12 cellular contexts compared by ENCODE assay signal in the genomic region with DNA sequence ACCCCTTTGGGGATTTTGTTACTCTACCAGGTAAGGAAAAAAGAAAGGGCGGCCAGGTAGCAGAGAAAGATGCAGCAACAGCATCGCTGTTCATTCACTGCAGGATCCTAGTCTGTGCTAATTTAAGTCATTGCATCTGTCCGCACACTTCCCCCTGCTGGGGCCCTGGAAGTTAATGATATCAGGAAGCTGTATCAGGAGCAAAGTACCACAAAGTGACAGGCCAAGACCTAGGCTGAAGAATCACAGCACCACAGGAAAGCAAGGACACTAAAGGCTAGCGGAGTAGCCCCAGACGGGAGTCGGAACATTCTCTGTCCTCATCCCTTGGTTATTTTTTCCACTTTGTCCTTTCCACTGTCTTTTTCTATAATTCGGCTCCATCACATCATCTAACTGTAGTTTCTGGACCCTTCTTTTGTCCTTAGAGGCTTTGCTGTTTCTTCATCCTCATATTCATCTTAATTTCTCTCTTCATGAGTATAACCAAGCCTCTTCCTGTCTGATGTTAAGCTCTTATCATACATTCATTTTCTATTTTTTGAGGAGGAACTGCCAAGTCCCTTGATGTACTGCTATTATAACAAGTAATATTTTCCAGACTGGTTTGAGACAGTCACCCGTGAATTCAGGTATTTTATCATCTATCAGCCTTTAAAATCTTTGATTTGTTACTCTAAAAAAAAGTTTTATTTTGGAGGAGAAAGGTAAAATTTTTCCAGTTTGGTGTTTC. TPM values are rescaled to one million over a fixed set of nuclear protein-coding genes. Genes with fewer than 3 reads are reported as not detected.
DNase-seq lines count a peak whose midpoint lies in the region; ATAC-seq and TF ChIP-seq lines count a peak whose summit lies in the region.
"Had no signal": no experiment of that assay in that cellular context is flagged by ENCODE, and none has a peak within 500 bp of the region (broad histone marks: within the 10 kb centered on the region; RNA-seq: fewer than 3 reads in every experiment).

No MANE protein-coding gene starts in this region.

- peak in 2 of 4 experiments; percentile 27 to 54 for ATAC-seq in T-cell (replicated peaks in 1 of 4)

- no peak overlapping the region for H2AK5ac ChIP-seq in H9 (ENCODE audit: insufficient read length, low read length)

- H3K9me3 ChIP-seq in H9 (ENCODE audit: control insufficient read depth, low read depth, low read length) (no peaks in the 10 kb centered on the region), hepatocyte (ENCODE audit: low read depth) (no peaks in the 10 kb centered on the region), skeletal muscle tissue (ENCODE audit: control insufficient read depth in 3 of 3, low read length in 3 of 3) (no peaks in the 10 kb centered on the region)
- H3K9me3 ChIP-seq: uterus had no signal

- no peak overlapping the region for H3K9ac ChIP-seq in H9 (ENCODE audit: extremely low read depth, insufficient read length, low read length)
- peak overlapping the region in 2 of 3 donors; percentile 36 to 43 for H3K9ac ChIP-seq in skeletal muscle tissue (ENCODE audit: low read depth in 1 of 3, low read length in 3 of 3)
- H3K9ac ChIP-seq: GM23248 had no signal

- H3K4me2 ChIP-seq in H9 (ENCODE audit: insufficient read depth, insufficient read length, low read length), result no peak overlapping the region
- H3K4me2 ChIP-seq in hepatocyte, result peak overlapping the region; percentile 57

- H3K79me2 ChIP-seq in H9 (ENCODE audit: insufficient read depth, low read length), result no peaks in the 10 kb centered on the region; the same call in 1 of the 2 replicates
- peaks cover 73% of the 10 kb centered on the region for H3K79me2 ChIP-seq in hepatocyte

- H4K20me1 ChIP-seq in H9 (ENCODE audit: control insufficient read depth, insufficient read depth, insufficient read length), result no peaks in the 10 kb centered on the region
- no peaks in the 10 kb centered on the region for H4K20me1 ChIP-seq in hepatocyte (ENCODE audit: insufficient read depth, poor library complexity, severe bottlenecking)

- H3K56ac ChIP-seq in H9 (ENCODE audit: insufficient read length, low read depth, low read length), result no peak overlapping the region

- no peak overlapping the region for H3K23ac ChIP-seq in H9 (ENCODE audit: insufficient read length, low read depth, low read length)

- CTCF ChIA-PET in T-cell (lab: Charles Lee), result no interaction called here

- H3K4me3 ChIP-seq in hepatocyte (no peak overlapping the region), skeletal muscle tissue (ENCODE audit: low read length in 3 of 3) (peak overlapping the region in 1 of 3 donors; percentile 5)
- H3K4me3 ChIP-seq: GM23248, uterus had no signal

- H2BK12ac ChIP-seq in H9 (ENCODE audit: insufficient read length, low read depth, low read length), result no peak overlapping the region

- H3K36me3 Mint-ChIP-seq in H9 (ENCODE audit: insufficient read depth in 1 of 3, low read depth in 3 of 3) (peaks cover 0 to 13% (median 10%) of the 10 kb centered on the region in 3 experiments; a peak in 5 of 7 replicates), T-cell (peaks cover 12% of the 10 kb centered on the region)

- peaks cover 4% of the 10 kb centered on the region for H3K79me1 ChIP-seq in H9 (ENCODE audit: insufficient read depth, low read depth, low read length, poor library complexity, severe bottlenecking)

- H3K27me3 Mint-ChIP-seq in H9 (ENCODE audit: low read depth) (no peaks in the 10 kb centered on the region), T-cell (no peaks in the 10 kb centered on the region)

- H3K4me3 Mint-ChIP-seq in H9 (no peak overlapping the region), T-cell (no peak overlapping the region)
- H3K4me3 Mint-ChIP-seq: neural crest cell had no signal

- H4K5ac ChIP-seq in H9 (ENCODE audit: insufficient read length, low read depth, low read length), result no peak overlapping the region

- no peaks in the 10 kb centered on the region for H3K36me3 ChIP-seq in hepatocyte (replicated peaks; ENCODE audit: insufficient read depth, low read depth)
- no peaks in the 10 kb centered on the region for H3K36me3 ChIP-seq in skeletal muscle tissue (ENCODE audit: control insufficient read depth in 3 of 3, insufficient read depth in 3 of 3, low read length in 3 of 3)
- H3K36me3 ChIP-seq: uterus had no signal

- H3K4ac ChIP-seq in H9 (ENCODE audit: low read depth, low read length), result no peak overlapping the region

- peaks cover 28 to 32% of the 10 kb centered on the region in 2 experiments for H3K4me1 Mint-ChIP-seq in H9
- peaks cover 25 to 53% (median 49%) of the 10 kb centered on the region in 3 donors for H3K4me1 Mint-ChIP-seq in T-cell

- H3T11ph ChIP-seq in H9 (ENCODE audit: low read length), result no peak overlapping the region

- H2BK20ac ChIP-seq in H9 (ENCODE audit: low read depth, low read length, poor library complexity, severe bottlenecking), result no peak overlapping the region

- no peaks in the 10 kb centered on the region for H3K27me3 ChIP-seq in H9 (ENCODE audit: insufficient read depth, low read length)
- no peaks in the 10 kb centered on the region for H3K27me3 ChIP-seq in hepatocyte
- H3K27me3 ChIP-seq in skeletal muscle tissue (ENCODE audit: control insufficient read depth in 3 of 3, insufficient read depth in 3 of 3, low read length in 3 of 3), result no peaks in the 10 kb centered on the region
- H3K27me3 ChIP-seq: uterus had no signal

- H2BK15ac ChIP-seq in H9 (ENCODE audit: low read depth, low read length), result no peak overlapping the region

- POLR2A ChIA-PET in T-cell (lab: Charles Lee), result interaction anchor here in 1 of 2 donors (0.5 kb wide), 1 partner anchor 523 kb away, joined by 5 read pairs; no protein-coding TSS in a partner anchor

- H2BK120ac ChIP-seq in H9 (ENCODE audit: low read depth, low read length, poor library complexity, severe bottlenecking), result no peak overlapping the region

- H3K18ac ChIP-seq in H9 (ENCODE audit: insufficient read length, low read depth, low read length), result no peak overlapping the region

- H2AFZ ChIP-seq in H9 (ENCODE audit: low read length), result no peak overlapping the region
- H2AFZ ChIP-seq in hepatocyte, result no peak overlapping the region
- H2AFZ ChIP-seq: GM23248 had no signal

- H2BK5ac ChIP-seq in H9 (ENCODE audit: insufficient read length, low read length), result no peak overlapping the region

- H3K27ac Mint-ChIP-seq in H9, result peak overlapping the region; percentile 23 to 76 (median 52); a peak in 5 of 7 replicates
- peak overlapping the region; percentile 83 to 84 for H3K27ac Mint-ChIP-seq in T-cell

- DNase-seq in H9 (no peak), T-cell (no peak), hepatocyte (ENCODE audit: low spot score) (peak; percentile 60), hepatic stellate cell (ENCODE audit: low spot score) (no peak), COLO668 (lab: John Stamatoyannopoulos, UW; ENCODE audit: unreplicated experiment) (no peak), T1000 (lab: John Stamatoyannopoulos, UW) (no peak)
- DNase-seq: DMS79 treated with DMSO at 0.1 percent for 48 hours; effector CD8-positive, alpha-beta T cell; GM23248; uterus had no signal

- TF ChIP-seq CTCF in H9 (conservative IDR thresholded peaks at IDR 0.05) (no peak), hepatocyte (IDR thresholded peaks at IDR 0.05; ENCODE audit: poor library complexity) (no peak)

- H3K23me2 ChIP-seq in H9 (ENCODE audit: insufficient read length, low read depth, low read length, poor library complexity, severe bottlenecking), result no peaks in the 10 kb centered on the region

- WGBS in H9 (ENCODE audit: extremely low coverage, insufficient read length, low lambda C conversion rate), result no CpG with 5 or more reads among the region's 8 CpGs
- 63% methylated on average over 8 of the region's 8 CpGs for WGBS in hepatocyte (ENCODE audit: low lambda C conversion rate, missing lambda C conversion rate)

- no peak overlapping the region for H4K8ac ChIP-seq in H9 (replicated peaks; ENCODE audit: insufficient read length, low read depth, low read length)

- H4K91ac ChIP-seq in H9 (ENCODE audit: insufficient read length, low read depth, low read length), result no peak overlapping the region

- H3K27ac ChIP-seq in H9 (ENCODE audit: insufficient read length, low read depth, low read length) (no peak overlapping the region), hepatocyte (peak overlapping the region; percentile 95), skeletal muscle tissue (ENCODE audit: low read depth, low read length) (peak overlapping the region; percentile 70)
- H3K27ac ChIP-seq: GM23248, uterus had no signal

- H3K4me1 ChIP-seq in H9 (ENCODE audit: insufficient read depth, low read length), result no peaks in the 10 kb centered on the region
- peaks cover 46% of the 10 kb centered on the region for H3K4me1 ChIP-seq in hepatocyte (ENCODE audit: insufficient read depth)
- peaks cover 43 to 50% (median 48%) of the 10 kb centered on the region in 3 donors for H3K4me1 ChIP-seq in skeletal muscle tissue (ENCODE audit: control insufficient read depth in 3 of 3, insufficient read depth in 3 of 3, low read length in 3 of 3)

- H3K9me3 Mint-ChIP-seq in H9, result no peaks in the 10 kb centered on the region
- no peaks in the 10 kb centered on the region for H3K9me3 Mint-ChIP-seq in T-cell
- H3K9me3 Mint-ChIP-seq: neural crest cell had no signal

- H3K14ac ChIP-seq in H9 (ENCODE audit: insufficient read depth, low read length), result no peak overlapping the region

- no peaks in the 10 kb centered on the region for H3K9me2 ChIP-seq in hepatocyte (replicated peaks; ENCODE audit: insufficient read depth)

RNA-seq across cellular contexts. Expression of gene DUSP16, which starts 28.4 kb away (rescaled TPM):
- total RNA-seq in H9 (2021), result 62.5 and 64.0 TPM in 2 replicates
- total RNA-seq in T-cell, result 10 to 100 TPM; 44.6 to 72.3 (median 61.0) TPM
- 74.1 and 78.0 TPM in 2 replicates for total RNA-seq in hepatocyte
- polyA plus RNA-seq in hepatocyte, result 13.4 and 14.3 TPM in 2 replicates
- 20.4 TPM for total RNA-seq in skeletal muscle tissue
